In the genomic region with DNA sequence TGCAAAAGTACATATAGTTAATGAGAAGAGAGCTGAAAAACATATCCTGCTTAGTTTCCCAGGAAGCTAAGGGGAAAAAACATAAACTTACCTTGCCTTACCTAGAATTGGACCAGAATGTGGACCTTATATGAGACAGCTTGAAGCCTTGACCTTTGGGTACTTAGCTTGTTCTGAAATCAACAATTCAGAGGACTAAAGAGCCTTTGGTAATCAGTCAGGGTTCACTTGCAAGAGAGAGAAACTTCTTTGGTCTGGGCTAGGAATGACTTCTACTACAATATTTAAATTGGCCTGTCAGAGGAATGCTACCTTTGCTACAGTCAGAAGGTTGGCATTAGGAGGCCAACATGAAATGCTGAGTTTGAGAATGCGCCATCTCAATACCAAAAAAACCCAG, we compare ENCODE assay signal across 21 cellular contexts. TPM values are rescaled to one million over a fixed set of nuclear protein-coding genes. Genes with fewer than 3 reads are reported as not detected.
DNase-seq lines count a peak whose midpoint lies in the region; ATAC-seq and TF ChIP-seq lines count a peak whose summit lies in the region.
"Had no signal": no experiment of that assay in that cellular context is flagged by ENCODE, and none has a peak within 500 bp of the region (broad histone marks: within the 10 kb centered on the region; RNA-seq: fewer than 3 reads in every experiment).

No MANE protein-coding gene starts in this region.

- H3K4me3 Mint-ChIP-seq in activated naive CD8-positive, alpha-beta T cell = no peak overlapping the region
- H3K4me3 Mint-ChIP-seq: activated B cell treated with CpG ODN at 0.5 μM for 24 hours; activated CD8-positive, alpha-beta memory T cell treated with anti-CD3 and anti-CD28 coated beads, Interleukin-2, amount 10 ng/mL, durations not matched to agents 7 days and 5 days; brain; CD4-positive, alpha-beta T cell had no signal

- H3K4me1 ChIP-seq in cardiac muscle cell (ENCODE audit: low read depth) = peaks cover 20% of the 10 kb centered on the region
- peaks cover 20 to 29% of the 10 kb centered on the region in 2 donors for H3K4me1 ChIP-seq in thyroid gland
- peaks cover 40% of the 10 kb centered on the region for H3K4me1 ChIP-seq in left ventricle myocardium inferior

- peak overlapping the region; percentile 21 for H3K27ac ChIP-seq in cardiac muscle cell
- H3K27ac ChIP-seq in thyroid gland = peak overlapping the region in 2 of 3 donors; percentile 31 to 60
- no peak overlapping the region for H3K27ac ChIP-seq in left ventricle myocardium inferior (replicated peaks)
- H3K27ac ChIP-seq: KMS-11, SJSA1, vagina had no signal

- H3K27me3 ChIP-seq in cardiac muscle cell (no peaks in the 10 kb centered on the region), thyroid gland (no peaks in the 10 kb centered on the region), left ventricle myocardium inferior (ENCODE audit: low read depth) (no peaks in the 10 kb centered on the region)
- H3K27me3 ChIP-seq: SJSA1, vagina had no signal

- H3K36me3 Mint-ChIP-seq in activated naive CD8-positive, alpha-beta T cell = peaks cover 11% of the 10 kb centered on the region

- ATAC-seq in Right ventricle myocardium inferior (no peak), left lobe of liver (peak; percentile 38), GM19397 (IDR thresholded peaks at IDR 0.05; ENCODE audit: unreplicated experiment) (no peak), HG02981 (IDR thresholded peaks at IDR 0.05; ENCODE audit: unreplicated experiment) (no peak)
- ATAC-seq: activated CD8-positive, alpha-beta memory T cell treated with anti-CD3 and anti-CD28 coated beads, Interleukin-2, amount 10 ng/mL, durations not matched to agents 7 days and 5 days had no signal

- intact Hi-C loops in Right ventricle myocardium inferior (cut with DNase I) (loop anchor here (5.0 kb wide), 1 partner anchor 36 kb away; no protein-coding TSS in a partner anchor), thyroid gland (cut with DNase I) (no loop called here), left ventricle myocardium inferior (cut with micrococcal nuclease) (no loop called here)

- no peak for DNase-seq in cardiac muscle cell (ENCODE audit: low read depth in 1 of 2, low spot score in 1 of 2)
- no peak for DNase-seq in Right ventricle myocardium inferior (ENCODE audit: missing footprints)
- no peak for DNase-seq in left lobe of liver (ENCODE audit: low spot score)
- no peak for DNase-seq in thyroid gland
- no peak for DNase-seq in left ventricle myocardium inferior
- DNase-seq: activated B cell treated with CpG ODN at 0.5 μM for 24 hours; activated CD8-positive, alpha-beta memory T cell treated with anti-CD3 and anti-CD28 coated beads, Interleukin-2, amount 10 ng/mL, durations not matched to agents 7 days and 5 days; activated naive CD4-positive, alpha-beta T cell; CD4-positive, alpha-beta T cell; head of caudate nucleus; NCI-H1092; NCI-H2107; NCI-H526; stimulated activated CD4-positive, alpha-beta T cell treated with anti-CD3 and anti-CD28 coated beads, Interleukin-15, amount 100 ng/mL, for 24 hours had no signal

- H3K4me3 ChIP-seq in cardiac muscle cell (no peak overlapping the region), thyroid gland (replicated peaks in 1 of 3) (no peak overlapping the region), left ventricle myocardium inferior (no peak overlapping the region)
- H3K4me3 ChIP-seq: SJSA1, vagina had no signal

- TF ChIP-seq POLR2A in thyroid gland (IDR thresholded peaks at IDR 0.05) = no peak

- H3K27ac Mint-ChIP-seq in activated naive CD8-positive, alpha-beta T cell = peak overlapping the region; percentile 77
- H3K27ac Mint-ChIP-seq: activated B cell treated with CpG ODN at 0.5 μM for 24 hours had no signal

- H3K27me3 Mint-ChIP-seq in activated naive CD8-positive, alpha-beta T cell = no peaks in the 10 kb centered on the region
- H3K27me3 Mint-ChIP-seq: activated B cell treated with CpG ODN at 0.5 μM for 24 hours; activated CD8-positive, alpha-beta memory T cell treated with anti-CD3 and anti-CD28 coated beads, Interleukin-2, amount 10 ng/mL, durations not matched to agents 7 days and 5 days; brain; CD4-positive, alpha-beta T cell had no signal

- WGBS in thyroid gland, 2 donors = 82 to 97% methylated on average over 1 of the region's 1 CpG

- no peaks in the 10 kb centered on the region for H3K9me3 Mint-ChIP-seq in activated naive CD8-positive, alpha-beta T cell (ENCODE audit: low read depth)
- H3K9me3 Mint-ChIP-seq: CD4-positive, alpha-beta T cell had no signal

- no peaks in the 10 kb centered on the region for H3K9me3 ChIP-seq in cardiac muscle cell (ENCODE audit: low read depth)
- H3K9me3 ChIP-seq in thyroid gland = no peaks in the 10 kb centered on the region
- no peaks in the 10 kb centered on the region for H3K9me3 ChIP-seq in left ventricle myocardium inferior (replicated peaks)
- H3K9me3 ChIP-seq: SJSA1, vagina had no signal

- H3K36me3 ChIP-seq in cardiac muscle cell (no peaks in the 10 kb centered on the region), thyroid gland (no peaks in the 10 kb centered on the region), left ventricle myocardium inferior (no peaks in the 10 kb centered on the region)
- H3K36me3 ChIP-seq: SJSA1, vagina had no signal

- TF ChIP-seq CTCF in cardiac muscle cell (IDR thresholded peaks at IDR 0.05; ENCODE audit: low read depth, low read length) = no peak
- TF ChIP-seq CTCF in thyroid gland (IDR thresholded peaks at IDR 0.05) = no peak
- TF ChIP-seq CTCF in left ventricle myocardium inferior (IDR thresholded peaks at IDR 0.05; ENCODE audit: borderline replicate concordance) = no peak

- H3K4me1 Mint-ChIP-seq in activated naive CD8-positive, alpha-beta T cell (ENCODE audit: low read depth) = peaks cover 46% of the 10 kb centered on the region

RNA-seq across cellular contexts. Expression of a gene that starts 24.9 kb away (rescaled TPM):
- total RNA-seq in cardiac muscle cell = 13.1 and 15.8 TPM in 2 replicates
- 9.4 and 14.8 TPM in 2 replicates for polyA plus RNA-seq in cardiac muscle cell
- 21.9 TPM for total RNA-seq in Right ventricle myocardium inferior
- 5.7 TPM for total RNA-seq in left lobe of liver
- 10 to 100 TPM; 19.9 to 36.8 (median 28.4) TPM for total RNA-seq in thyroid gland
- 24.6 TPM for total RNA-seq in left ventricle myocardium inferior
